ENCODE assay signal across 12 cellular contexts in the genomic region with DNA sequence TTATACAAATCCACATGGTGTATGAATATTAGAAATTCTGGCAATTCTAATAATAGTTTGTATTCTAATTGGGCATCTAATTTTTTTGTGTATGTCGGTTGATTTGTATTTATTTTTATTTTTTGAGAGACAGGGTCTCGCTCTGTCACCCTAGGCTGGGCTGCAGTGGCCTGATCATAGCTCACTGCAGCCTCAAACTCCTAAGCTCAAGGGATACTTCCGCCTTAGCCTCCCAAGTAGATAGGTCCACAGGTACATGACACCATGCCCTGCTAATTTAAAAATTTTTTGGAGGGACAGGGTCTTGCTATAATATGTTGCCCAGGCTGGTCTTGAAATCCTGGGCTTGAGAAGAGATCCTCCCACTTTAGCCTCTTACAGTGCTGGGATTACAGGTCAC.
DNase-seq lines count a peak whose midpoint lies in the region; TF ChIP-seq lines count a peak whose summit lies in the region.
"Had no signal": no experiment of that assay in that cellular context is flagged by ENCODE, and none has a peak within 500 bp of the region (broad histone marks: within the 10 kb centered on the region; RNA-seq: fewer than 3 reads in every experiment).

No MANE protein-coding gene starts in this region.

- intact Hi-C loops in thyroid gland (cut with DNase I): loop anchor here (5.0 kb wide), 2 partner anchors 290 to 490 kb away; a partner anchor contains a TSS
- intact Hi-C loops in transverse colon (cut with DNase I; ENCODE audit: low total_unique reads): loop anchor here (5.0 to 10.0 kb wide), 3 partner anchors 290 to 487 kb away; a partner anchor contains a TSS

- H3K4me3 ChIP-seq in SJSA1: no peak overlapping the region
- H3K4me3 ChIP-seq in thyroid gland (replicated peaks in 1 of 3): no peak overlapping the region
- no peak overlapping the region for H3K4me3 ChIP-seq in transverse colon
- no peak overlapping the region for H3K4me3 ChIP-seq in GM23248

- H3K4me3 Mint-ChIP-seq in activated naive CD8-positive, alpha-beta T cell: peak overlapping the region; percentile 87
- H3K4me3 Mint-ChIP-seq in activated naive CD8-positive, alpha-beta T cell treated with anti-CD3 and anti-CD28 coated beads for 36 hours: no peak overlapping the region

- no peaks in the 10 kb centered on the region for H4K20me1 ChIP-seq in GM23248 (ENCODE audit: insufficient read depth)

- peaks cover 5% of the 10 kb centered on the region; the same call in 1 of the 2 replicates for H3F3A ChIP-seq in GM23248 (ENCODE audit: insufficient read depth)

- no peak overlapping the region for H3K9ac ChIP-seq in GM23248

- peak overlapping the region; percentile 95 for H3K27ac Mint-ChIP-seq in activated naive CD8-positive, alpha-beta T cell
- H3K27ac Mint-ChIP-seq in activated naive CD8-positive, alpha-beta T cell treated with anti-CD3 and anti-CD28 coated beads for 36 hours: no peak overlapping the region

- H3K4me2 ChIP-seq in GM23248 (ENCODE audit: unreplicated experiment): no peak overlapping the region

- peaks cover 36% of the 10 kb centered on the region for H3K36me3 ChIP-seq in SJSA1
- H3K36me3 ChIP-seq in thyroid gland: no peaks in the 10 kb centered on the region
- peaks cover 0 to 10% (median 2%) of the 10 kb centered on the region in 4 donors for H3K36me3 ChIP-seq in transverse colon
- H3K36me3 ChIP-seq in GM23248 (ENCODE audit: low read depth): peaks cover 4% of the 10 kb centered on the region; the same call in 1 of the 2 replicates

- in situ Hi-C loops in transverse colon (cut with MboI; ENCODE audit: low pct_ligation_motif_present in 1 of 4, low pct_unique_long_range_greater_than_20kb in 1 of 4, low sequenced_read_pairs in 3 of 4) (loop anchor here in 3 of 4 donors (10.0 kb wide), 5 partner anchors 287 to 477 kb away; no protein-coding TSS in a partner anchor), GM23248 (cut with MboI) (no loop called here)

- H3K9me2 ChIP-seq in GM23248 (ENCODE audit: insufficient read depth): no peaks in the 10 kb centered on the region

- H3K36me3 Mint-ChIP-seq in activated naive CD8-positive, alpha-beta T cell: peaks cover 2% of the 10 kb centered on the region
- peaks cover 15% of the 10 kb centered on the region for H3K36me3 Mint-ChIP-seq in activated naive CD8-positive, alpha-beta T cell treated with anti-CD3 and anti-CD28 coated beads for 36 hours

- peaks cover 60% of the 10 kb centered on the region for H3K4me1 ChIP-seq in SJSA1 (replicated peaks)
- H3K4me1 ChIP-seq in thyroid gland: peaks cover 3 to 7% of the 10 kb centered on the region in 2 donors
- peaks cover 0 to 5% (median 0%) of the 10 kb centered on the region in 4 donors for H3K4me1 ChIP-seq in transverse colon
- 0 out of 2 replicates have a peak, but pooled peaks cover 4% of the 10 kb centered on the region for H3K4me1 ChIP-seq in GM23248 (ENCODE audit: insufficient read depth)

- WGBS in thyroid gland, 2 donors: 87 to 91% methylated on average over 3 of the region's 3 CpGs
- WGBS in transverse colon (ENCODE audit: low coverage in 1 of 2), 2 donors: 92 to 93% methylated on average over 2 to 3 of the region's 3 CpGs
- 96 to 98% methylated on average over 3 of the region's 3 CpGs for WGBS in GM23248 (ENCODE audit: low coverage in 1 of 2, low lambda C conversion rate in 2 of 2, missing lambda C conversion rate in 2 of 2), 2 experiments

- no peak overlapping the region for H2AFZ ChIP-seq in GM23248

- H3K27ac ChIP-seq in SJSA1 (peak overlapping the region; percentile 85), epithelial cell of prostate (peak overlapping the region; percentile 33), thyroid gland (peak overlapping the region in 2 of 3 donors; percentile 63 to 64), transverse colon (no peak overlapping the region), GM23248 (no peak overlapping the region)

- peaks cover 24% of the 10 kb centered on the region for H3K4me1 Mint-ChIP-seq in activated naive CD8-positive, alpha-beta T cell (ENCODE audit: low read depth)
- H3K4me1 Mint-ChIP-seq in activated naive CD8-positive, alpha-beta T cell treated with anti-CD3 and anti-CD28 coated beads for 36 hours: peaks cover 29% of the 10 kb centered on the region

- no peak for DNase-seq in activated naive CD8-positive, alpha-beta T cell treated with anti-CD3 and anti-CD28 coated beads for 36 hours
- DNase-seq in SJSA1 (ENCODE audit: low read depth in 1 of 2, low spot score in 2 of 2) (no peak), epithelial cell of prostate (ENCODE audit: low read depth, low spot score) (no peak), thyroid gland (no peak), transverse colon (no peak), NCI-H1105 treated with DMSO at 0.1 percent for 48 hours (lab: John Stamatoyannopoulos, UW) (no peak), GM23248 (no peak)
- DNase-seq: DMS53, NCI-H1930, NCI-H82, Right ventricle myocardium superior had no signal

- no peaks in the 10 kb centered on the region for H3K9me3 Mint-ChIP-seq in activated naive CD8-positive, alpha-beta T cell (ENCODE audit: low read depth)
- no peaks in the 10 kb centered on the region for H3K9me3 Mint-ChIP-seq in activated naive CD8-positive, alpha-beta T cell treated with anti-CD3 and anti-CD28 coated beads for 36 hours

- no peak for TF ChIP-seq EP300 in transverse colon (IDR thresholded peaks at IDR 0.05; ENCODE audit: low read depth)

- H3K27me3 ChIP-seq in SJSA1 (replicated peaks): no peaks in the 10 kb centered on the region
- H3K27me3 ChIP-seq in thyroid gland: no peaks in the 10 kb centered on the region
- no peaks in the 10 kb centered on the region for H3K27me3 ChIP-seq in transverse colon
- no peaks in the 10 kb centered on the region for H3K27me3 ChIP-seq in GM23248 (replicated peaks; ENCODE audit: insufficient read depth)

- TF ChIP-seq POLR2A in thyroid gland (IDR thresholded peaks at IDR 0.05) (no peak), transverse colon (IDR thresholded peaks at IDR 0.05) (no peak)

- TF ChIP-seq CTCF in thyroid gland (IDR thresholded peaks at IDR 0.05): no peak
- no peak for TF ChIP-seq CTCF in transverse colon (IDR thresholded peaks at IDR 0.05)

- no peaks in the 10 kb centered on the region for H3K27me3 Mint-ChIP-seq in activated naive CD8-positive, alpha-beta T cell
- no peaks in the 10 kb centered on the region for H3K27me3 Mint-ChIP-seq in activated naive CD8-positive, alpha-beta T cell treated with anti-CD3 and anti-CD28 coated beads for 36 hours

- no peaks in the 10 kb centered on the region for H3K79me2 ChIP-seq in GM23248 (ENCODE audit: insufficient read depth)

- H3K9me3 ChIP-seq in SJSA1 (replicated peaks) (no peaks in the 10 kb centered on the region), thyroid gland (no peaks in the 10 kb centered on the region), transverse colon (no peaks in the 10 kb centered on the region), GM23248 (ENCODE audit: low read depth) (no peaks in the 10 kb centered on the region)

Comparison
In these comparisons a context has a peak if more than half of its experiments do, and no peak if none do; other contexts are left out.
1. H3K27ac ChIP-seq: peak in SJSA1 (single experiment), epithelial cell of prostate (single experiment) and thyroid gland (2 of 3); none in transverse colon (0 of 4) and GM23248 (single experiment).